In the genomic region with DNA sequence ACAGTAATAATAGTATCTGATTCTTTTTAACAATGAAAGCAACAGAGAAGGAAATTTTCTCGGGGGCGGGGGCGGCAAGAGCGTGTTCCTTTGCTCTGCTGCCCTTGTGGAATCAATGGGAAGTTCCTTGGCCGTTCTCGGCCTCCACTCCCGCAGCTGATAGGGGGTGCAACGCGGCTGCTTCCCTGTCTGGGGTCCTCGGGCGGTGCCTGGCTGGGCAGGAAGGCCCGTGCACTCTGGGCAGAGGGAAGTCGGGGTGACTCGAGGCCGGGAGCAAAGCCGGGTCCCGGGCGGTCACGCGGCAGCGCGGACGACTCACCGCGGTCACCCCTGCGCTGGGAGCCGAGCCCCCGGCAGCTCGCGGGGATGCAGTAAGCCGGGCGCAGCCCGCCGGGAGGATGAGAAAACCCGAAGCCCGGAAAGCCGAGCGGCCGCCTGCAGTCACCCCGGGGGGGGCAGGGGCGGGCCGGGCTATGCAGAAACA, we compare ENCODE assay signal across 1 cellular context.
TF ChIP-seq lines count a peak whose summit lies in the region.

No MANE protein-coding gene starts in this region.

TF ChIP-seq in endothelial cell of umbilical vein, 7 proteins besides CTCF, POLR2A, EP300 and RAD21:
- TF ChIP-seq MYC (IDR thresholded peaks at IDR 0.05; ENCODE audit: low read depth, low read length) (no peak), EZH2 (IDR thresholded peaks at IDR 0.05; ENCODE audit: borderline replicate concordance, low read depth, low read length, severe bottlenecking) (no peak), GATA2 (IDR thresholded peaks at IDR 0.05; ENCODE audit: insufficient read depth, insufficient read length, low read depth, low read length) (no peak), POLR2AphosphoS5 (IDR thresholded peaks at IDR 0.05; ENCODE audit: insufficient read depth, low read depth, low read length) (no peak), JUN (IDR thresholded peaks at IDR 0.05; ENCODE audit: borderline replicate concordance, insufficient read depth, insufficient read length, low read depth) (no peak), FOS (IDR thresholded peaks at IDR 0.05; ENCODE audit: borderline replicate concordance, insufficient read depth, low read length) (no peak)
- TF ChIP-seq, protein P1, sequence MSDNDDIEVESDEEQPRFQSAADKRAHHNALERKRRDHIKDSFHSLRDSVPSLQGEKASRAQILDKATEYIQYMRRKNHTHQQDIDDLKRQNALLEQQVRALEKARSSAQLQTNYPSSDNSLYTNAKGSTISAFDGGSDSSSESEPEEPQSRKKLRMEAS (IDR thresholded peaks at IDR 0.05; ENCODE audit: insufficient read depth, insufficient read length), result no peak
